In the genomic region with DNA sequence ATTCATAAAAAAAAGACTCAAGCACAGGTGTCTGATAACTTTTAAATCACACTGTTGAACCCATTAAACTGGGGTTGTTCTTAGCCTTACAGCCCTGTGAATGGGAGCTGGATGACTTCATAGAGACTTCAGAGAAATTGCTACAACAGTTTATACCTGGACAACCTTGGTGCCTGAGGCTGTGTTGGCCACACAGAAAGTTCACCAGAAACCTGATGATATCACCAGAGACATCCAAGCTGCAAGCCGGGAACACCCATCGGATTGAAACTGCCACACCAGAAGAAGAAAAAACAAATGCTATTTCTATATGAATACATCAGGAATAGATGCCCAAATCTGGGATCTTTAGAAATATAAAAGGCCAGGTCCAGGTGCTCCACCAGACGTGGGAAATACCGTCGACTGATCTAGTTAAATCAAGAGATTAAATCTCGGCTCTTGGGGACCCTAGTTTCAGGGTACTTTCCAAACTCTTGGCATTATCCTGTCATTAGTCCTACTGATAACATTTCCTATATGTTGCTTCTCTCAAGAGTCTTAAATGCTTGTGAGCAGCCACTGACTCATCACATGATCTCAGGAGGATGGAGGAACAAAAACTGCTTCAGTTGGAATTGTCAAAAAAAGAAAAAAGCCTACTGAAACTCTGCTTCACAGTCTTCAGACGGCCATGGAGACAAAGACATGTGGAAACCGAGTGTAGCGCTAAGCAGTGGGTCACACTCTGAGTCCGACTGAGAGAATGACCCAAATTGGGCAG, we compare ENCODE assay signal across 1 cellular context.
A peak's percentile ranks its signal among the peaks of the same experiment; 100 is the strongest.
TF ChIP-seq lines count a peak whose summit lies in the region.

No MANE protein-coding gene starts in this region.

TF ChIP-seq in IMR-90, 13 proteins besides CTCF, POLR2A, EP300 and RAD21:
- TF ChIP-seq FOS (IDR thresholded peaks at IDR 0.05; ENCODE audit: low read depth, low read length) = no peak
- TF ChIP-seq, protein P1, sequence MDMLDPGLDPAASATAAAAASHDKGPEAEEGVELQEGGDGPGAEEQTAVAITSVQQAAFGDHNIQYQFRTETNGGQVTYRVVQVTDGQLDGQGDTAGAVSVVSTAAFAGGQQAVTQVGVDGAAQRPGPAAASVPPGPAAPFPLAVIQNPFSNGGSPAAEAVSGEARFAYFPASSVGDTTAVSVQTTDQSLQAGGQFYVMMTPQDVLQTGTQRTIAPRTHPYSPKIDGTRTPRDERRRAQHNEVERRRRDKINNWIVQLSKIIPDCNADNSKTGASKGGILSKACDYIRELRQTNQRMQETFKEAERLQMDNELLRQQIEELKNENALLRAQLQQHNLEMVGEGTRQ (IDR thresholded peaks at IDR 0.05; ENCODE audit: low read depth, low read length) = peak; percentile 37; the same call in 1 of the 2 replicates
